In the genomic region with DNA sequence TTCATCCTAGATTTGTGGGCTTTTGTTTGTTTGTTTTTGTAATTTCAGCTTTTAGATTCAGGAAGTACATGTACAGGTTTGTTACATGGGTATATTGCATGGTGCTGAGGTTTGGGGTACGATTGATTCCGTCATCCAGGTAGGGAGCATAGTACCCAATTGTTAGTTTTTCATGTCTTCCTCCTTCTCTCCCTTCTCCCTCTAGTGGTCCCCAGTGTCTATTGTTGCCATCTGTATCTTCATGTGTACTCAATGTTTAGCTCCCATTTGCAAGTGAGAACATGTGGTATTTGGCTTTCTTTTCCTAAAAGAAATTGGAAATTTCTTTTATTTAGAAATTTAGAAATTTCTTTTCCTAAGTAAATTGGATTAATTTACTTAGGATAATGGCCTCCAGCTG, we compare ENCODE assay signal across 9 cellular contexts. TPM values are rescaled to one million over a fixed set of nuclear protein-coding genes. Genes with fewer than 3 reads are reported as not detected.
DNase-seq lines count a peak whose midpoint lies in the region; ATAC-seq and TF ChIP-seq lines count a peak whose summit lies in the region.
"Had no signal": no experiment of that assay in that cellular context is flagged by ENCODE, and none has a peak within 500 bp of the region (broad histone marks: within the 10 kb centered on the region; RNA-seq: fewer than 3 reads in every experiment).

No MANE protein-coding gene starts in this region.

- no peaks in the 10 kb centered on the region for H3K9me3 ChIP-seq in BE2C

- no peak overlapping the region for H3K27ac ChIP-seq in VCaP

- H3K36me3 ChIP-seq in BE2C, result peaks cover 13% of the 10 kb centered on the region
- no peaks in the 10 kb centered on the region for H3K36me3 ChIP-seq in kidney epithelial cell (ENCODE audit: control insufficient read depth, insufficient read depth, low read length)

- ATAC-seq in GM19351 (IDR thresholded peaks at IDR 0.05; ENCODE audit: unreplicated experiment) (no peak), HG02623 (IDR thresholded peaks at IDR 0.05; ENCODE audit: unreplicated experiment) (no peak)

- H3K27me3 ChIP-seq in BE2C (no peaks in the 10 kb centered on the region), kidney epithelial cell (ENCODE audit: control insufficient read depth, insufficient read depth, low read length) (no peaks in the 10 kb centered on the region)

- H3K4me3 ChIP-seq in BE2C (ENCODE audit: low read depth, low read length), result no peak overlapping the region
- no peak overlapping the region for H3K4me3 ChIP-seq in kidney epithelial cell (ENCODE audit: low read depth, low read length)

- DNase-seq in BE2C (no peak), HCEC 1CT (peak; percentile 31), kidney epithelial cell (ENCODE audit: low read depth) (no peak), anterior cingulate cortex (lab: John Stamatoyannopoulos, UW) (no peak)
- no peak for DNase-seq in activated naive CD4-positive, alpha-beta T cell treated with Interleukin-2 at 50 U/mL for 16 hours
- DNase-seq: retina had no signal

- TF ChIP-seq CTCF in BE2C (IDR thresholded peaks at IDR 0.05; ENCODE audit: low read depth, low read length) (peak; percentile 66), VCaP (conservative IDR thresholded peaks at IDR 0.05) (peak; percentile 61), kidney epithelial cell (IDR thresholded peaks at IDR 0.05; ENCODE audit: insufficient read depth, low read length, poor library complexity, severe bottlenecking) (peak; percentile 58)

- no peaks in the 10 kb centered on the region for H3K4me1 ChIP-seq in BE2C

RNA-seq across cellular contexts. Expression of a gene that starts 37.1 kb away (rescaled TPM):
- polyA plus RNA-seq in BE2C (2012; ENCODE audit: insufficient read depth, insufficient read length, low read depth), result 19.3 TPM
- 21.8 and 26.7 TPM in 2 replicates for total RNA-seq in kidney epithelial cell

RNA-seq across cellular contexts. Expression of a gene that starts 40.5 kb away (rescaled TPM):
- 9.6 TPM for polyA plus RNA-seq in BE2C (2012; ENCODE audit: insufficient read depth, insufficient read length, low read depth)
- total RNA-seq in kidney epithelial cell, result 13.6 and 14.2 TPM in 2 replicates
